Comparison of ENCODE assay signal across 20 cellular contexts in genomic region chr5:133983674-133984073, GRCh38.
"Had no signal": no experiment of that assay in that cellular context is flagged by ENCODE, and none has a peak within 500 bp of the region (broad histone marks: within the 10 kb centered on the region; RNA-seq: fewer than 3 reads in every experiment).

No MANE protein-coding gene starts in this region.

- H3K9me3 Mint-ChIP-seq: activated naive CD8-positive, alpha-beta T cell treated with anti-CD3 and anti-CD28 coated beads, Interleukin-2, amount 10 ng/mL, durations not matched to agents 7 days and 5 days; type B pancreatic cell; WTC11 had no signal

- DNase-seq: activated CD4-positive, alpha-beta T cell treated with anti-CD3 and anti-CD28 coated beads for 36 hours; activated CD8-positive, alpha-beta memory T cell treated with anti-CD3 and anti-CD28 coated beads, Interleukin-2, amount 50 U/mL, for 4 hours; activated CD8-positive, alpha-beta T cell treated with anti-CD3 and anti-CD28 coated beads, Interleukin-2, amount 10 ng/mL, durations not matched to agents 7 days and 5 days; activated naive CD4-positive, alpha-beta T cell; activated naive CD8-positive, alpha-beta T cell treated with anti-CD3 and anti-CD28 coated beads, Interleukin-2, amount 10 ng/mL, durations not matched to agents 7 days and 5 days; anterior cingulate cortex; brain microvascular endothelial cell; gastrocnemius medialis; kidney; left lung; occipital lobe; retina; stimulated activated CD4-positive, alpha-beta T cell treated with anti-CD3 and anti-CD28 coated beads, Interleukin-12 subunit alpha, Interleukin-12 subunit beta, amount 100 ng/mL, for 4 hours; stimulated activated CD4-positive, alpha-beta T cell treated with anti-CD3 and anti-CD28 coated beads, Interleukin-1b, Interleukin-23, amount 100 ng/mL, for 48 hours; stimulated activated CD8-positive, alpha-beta memory T cell treated with anti-CD3 and anti-CD28 coated beads, Interleukin-4, amount 100 ng/mL, for 48 hours; stimulated activated naive CD8-positive, alpha-beta T cell treated with anti-CD3 and anti-CD28 coated beads, Interleukin-15, Interleukin-2, amounts not matched to agents 100 U/mL and 50 U/mL, for 24 hours; testis had no signal

- H3K27me3 Mint-ChIP-seq: activated CD4-positive, alpha-beta T cell treated with anti-CD3 and anti-CD28 coated beads for 36 hours; activated naive CD8-positive, alpha-beta T cell treated with anti-CD3 and anti-CD28 coated beads, Interleukin-2, amount 10 ng/mL, durations not matched to agents 7 days and 5 days; type B pancreatic cell had no signal

- H3K4me1 Mint-ChIP-seq: WTC11 had no signal

- H3K4me3 Mint-ChIP-seq: activated CD4-positive, alpha-beta T cell treated with anti-CD3 and anti-CD28 coated beads for 36 hours; activated CD8-positive, alpha-beta T cell treated with anti-CD3 and anti-CD28 coated beads, Interleukin-2, amount 10 ng/mL, durations not matched to agents 7 days and 5 days; activated naive CD8-positive, alpha-beta T cell treated with anti-CD3 and anti-CD28 coated beads, Interleukin-2, amount 10 ng/mL, durations not matched to agents 7 days and 5 days; type B pancreatic cell; WTC11 had no signal

- H3K4me1 ChIP-seq: left lung, testis had no signal

- H3K4me3 ChIP-seq: coronary artery, gastrocnemius medialis, left lung, testis had no signal

- H3K9me3 ChIP-seq: gastrocnemius medialis, left lung, testis had no signal

- ATAC-seq: activated CD4-positive, alpha-beta T cell treated with anti-CD3 and anti-CD28 coated beads for 36 hours; activated CD8-positive, alpha-beta T cell treated with anti-CD3 and anti-CD28 coated beads, Interleukin-2, amount 10 ng/mL, durations not matched to agents 7 days and 5 days; gastrocnemius medialis; left lung; stimulated activated naive CD8-positive, alpha-beta T cell treated with anti-CD3 and anti-CD28 coated beads, Interleukin-15, Interleukin-2, amounts not matched to agents 100 U/mL and 50 U/mL, for 24 hours; WTC11 had no signal

- H3K27ac ChIP-seq: brain microvascular endothelial cell, coronary artery, left lung, testis had no signal

- H3K27me3 ChIP-seq: brain microvascular endothelial cell, gastrocnemius medialis, left lung, testis had no signal

- H3K27ac Mint-ChIP-seq: activated CD4-positive, alpha-beta T cell treated with anti-CD3 and anti-CD28 coated beads for 36 hours; activated CD8-positive, alpha-beta T cell treated with anti-CD3 and anti-CD28 coated beads, Interleukin-2, amount 10 ng/mL, durations not matched to agents 7 days and 5 days; activated naive CD8-positive, alpha-beta T cell treated with anti-CD3 and anti-CD28 coated beads, Interleukin-2, amount 10 ng/mL, durations not matched to agents 7 days and 5 days; type B pancreatic cell; WTC11 had no signal
